ENCODE assay signal across 8 cellular contexts in the genomic region with DNA sequence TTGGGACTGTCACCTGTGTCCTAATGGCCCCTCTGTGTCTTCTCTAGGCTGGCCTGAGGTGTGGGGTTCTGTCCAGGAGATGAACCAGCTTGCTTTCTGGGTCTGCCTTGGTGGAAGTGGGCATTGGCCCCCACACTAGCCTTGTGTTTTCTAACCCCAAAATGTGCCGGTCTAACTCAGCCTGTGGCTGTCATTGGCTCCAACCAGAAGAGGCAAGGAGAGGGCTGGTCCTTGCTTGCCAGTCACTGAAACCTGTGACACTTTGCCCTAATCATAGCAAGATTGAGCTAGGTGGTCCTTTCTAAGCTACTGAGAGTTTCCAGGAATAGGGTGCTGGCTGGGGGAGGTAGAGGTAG.
A peak's percentile ranks its signal among the peaks of the same experiment; 100 is the strongest.
DNase-seq lines count a peak whose midpoint lies in the region; ATAC-seq and TF ChIP-seq lines count a peak whose summit lies in the region.

No MANE protein-coding gene starts in this region.

- H3K4me3 Mint-ChIP-seq in T-helper 1 cell treated with Interleukin-12 subunit alpha and Interleukin-12 subunit beta and Interleukin-4 antibody, amounts not matched to agents 30 μg/mL and 1 μg/mL, for 36 hours = peak overlapping the region; percentile 87

- peak overlapping the region; percentile 93 for H3K4me3 ChIP-seq in fibroblast of pulmonary artery (replicated peaks; ENCODE audit: low read depth, low read length)

- H3K9me3 Mint-ChIP-seq in T-helper 1 cell treated with Interleukin-12 subunit alpha and Interleukin-12 subunit beta and Interleukin-4 antibody, amounts not matched to agents 30 μg/mL and 1 μg/mL, for 36 hours = no peaks in the 10 kb centered on the region

- H3K27ac Mint-ChIP-seq in T-helper 1 cell treated with Interleukin-12 subunit alpha and Interleukin-12 subunit beta and Interleukin-4 antibody, amounts not matched to agents 30 μg/mL and 1 μg/mL, for 36 hours = peak overlapping the region; percentile 73

- peaks cover 24% of the 10 kb centered on the region for H3K36me3 Mint-ChIP-seq in T-helper 1 cell treated with Interleukin-12 subunit alpha and Interleukin-12 subunit beta and Interleukin-4 antibody, amounts not matched to agents 30 μg/mL and 1 μg/mL, for 36 hours (ENCODE audit: low read depth)

- DNase-seq in fibroblast of pulmonary artery (ENCODE audit: low read depth) (no peak), NCI-H2196 treated with DMSO at 0.1 percent for 48 hours (lab: John Stamatoyannopoulos, UW; ENCODE audit: unreplicated experiment) (no peak), MV-4-11 (lab: John Stamatoyannopoulos, UW) (no peak)
- DNase-seq in stimulated activated CD8-positive, alpha-beta memory T cell treated with anti-CD3 and anti-CD28 coated beads, Interleukin-4, amount 100 ng/mL, for 48 hours = peak; percentile 53
- no peak for DNase-seq in activated effector memory CD4-positive, alpha-beta T cell treated with anti-CD3 and anti-CD28 coated beads, Interleukin-2, amount 50 U/mL, for 16 hours

- ATAC-seq in GM19467 (IDR thresholded peaks at IDR 0.05; ENCODE audit: unreplicated experiment) = no peak

- H3K27me3 Mint-ChIP-seq in T-helper 1 cell treated with Interleukin-12 subunit alpha and Interleukin-12 subunit beta and Interleukin-4 antibody, amounts not matched to agents 30 μg/mL and 1 μg/mL, for 36 hours (ENCODE audit: low read depth) = no peaks in the 10 kb centered on the region

- peak; percentile 51 for TF ChIP-seq POLR2A in GM19193 (IDR thresholded peaks at IDR 0.05; ENCODE audit: extremely low read depth, insufficient read depth, insufficient read length)

- H3K4me1 Mint-ChIP-seq in T-helper 1 cell treated with Interleukin-12 subunit alpha and Interleukin-12 subunit beta and Interleukin-4 antibody, amounts not matched to agents 30 μg/mL and 1 μg/mL, for 36 hours (ENCODE audit: low read depth) = peaks cover 42% of the 10 kb centered on the region

- TF ChIP-seq CTCF in fibroblast of pulmonary artery (IDR thresholded peaks at IDR 0.05; ENCODE audit: low read length, missing control alignments) = no peak
